In genomic region chr6:53347921-53348435, GRCh38 we compare ENCODE assay signal across 8 cellular contexts. TPM values are rescaled to one million over a fixed set of nuclear protein-coding genes. Genes with fewer than 3 reads are reported as not detected.
DNase-seq lines count a peak whose midpoint lies in the region; ATAC-seq lines count a peak whose summit lies in the region.

No MANE protein-coding gene starts in this region.

- peak; percentile 32 for ATAC-seq in activated CD4-positive, alpha-beta T cell treated with anti-CD3 and anti-CD28 coated beads for 36 hours
- ATAC-seq in HG03039 (IDR thresholded peaks at IDR 0.05; ENCODE audit: unreplicated experiment), result peak; percentile 14

- peaks cover 29% of the 10 kb centered on the region for H3K36me3 Mint-ChIP-seq in activated CD4-positive, alpha-beta T cell treated with anti-CD3 and anti-CD28 coated beads for 36 hours (ENCODE audit: low read depth)

- intact Hi-C loops in activated CD4-positive, alpha-beta T cell treated with anti-CD3 and anti-CD28 coated beads for 36 hours (cut with DNase I, micrococcal nuclease), result loop anchor here (1.0 to 10.0 kb wide), 8 partner anchors 13 to 1063 kb away; partner anchors contain the start of genes FBXO9 (in 1 of the 2), GCLC (in 1 of the 2) and MCM3 (in 1 of the 2)

- H3K4me3 Mint-ChIP-seq in activated CD4-positive, alpha-beta T cell treated with anti-CD3 and anti-CD28 coated beads for 36 hours, result peak overlapping the region; percentile 93

- DNase-seq in activated CD4-positive, alpha-beta T cell treated with anti-CD3 and anti-CD28 coated beads for 36 hours, result peak; percentile 74
- DNase-seq in activated CD4-positive, alpha-beta T cell treated with anti-CD3 and anti-CD28 coated beads for 1 hour, result no peak
- DNase-seq in NCI-H524 (lab: John Stamatoyannopoulos, UW) (peak; percentile 57 to 60), epidermal melanocyte (ENCODE audit: insufficient read length, low spot score) (peak; percentile 30), midbrain (lab: John Stamatoyannopoulos, UW) (peak; percentile 71)
- peak; percentile 48 for DNase-seq in activated CD8-positive, alpha-beta memory T cell treated with anti-CD3 and anti-CD28 coated beads, Interleukin-2, amount 50 U/mL, for 4 hours
- peak in 4 of 6 experiments; percentile 35 to 57 (median 49) for DNase-seq in stimulated activated naive CD4-positive, alpha-beta T cell (lab: John Stamatoyannopoulos, UW)

- H3K4me1 Mint-ChIP-seq in activated CD4-positive, alpha-beta T cell treated with anti-CD3 and anti-CD28 coated beads for 36 hours, result peaks cover 52% of the 10 kb centered on the region

- POLR2A ChIA-PET in activated CD4-positive, alpha-beta T cell treated with anti-CD3 and anti-CD28 coated beads for 36 hours (lab: Charles Lee), result interaction anchor here (0.9 to 1.9 kb wide), 4 partner anchors 11 to 37 kb away, joined by 3 to 11 read pairs (median 6); no protein-coding TSS in a partner anchor

- H3K9me3 Mint-ChIP-seq in activated CD4-positive, alpha-beta T cell treated with anti-CD3 and anti-CD28 coated beads for 36 hours (ENCODE audit: low read depth), result no peaks in the 10 kb centered on the region

- H3K27ac Mint-ChIP-seq in activated CD4-positive, alpha-beta T cell treated with anti-CD3 and anti-CD28 coated beads for 36 hours, result peak overlapping the region; percentile 87

- CTCF ChIA-PET in activated CD4-positive, alpha-beta T cell treated with anti-CD3 and anti-CD28 coated beads for 36 hours (lab: Charles Lee), result interaction anchor here (0.7 to 3.9 kb wide), 7 partner anchors 12 to 984 kb away, joined by 3 to 14 read pairs (median 3); no protein-coding TSS in a partner anchor

- no peaks in the 10 kb centered on the region for H3K27me3 Mint-ChIP-seq in activated CD4-positive, alpha-beta T cell treated with anti-CD3 and anti-CD28 coated beads for 36 hours

RNA-seq across cellular contexts. Expression of gene ELOVL5, which starts 0.8 kb away (rescaled TPM):
- total RNA-seq in activated CD4-positive, alpha-beta T cell treated with anti-CD3 and anti-CD28 coated beads for 36 hours, result 100 to 1,000 TPM in 1 of 2 experiments, 10 to 100 TPM in 1; 98.1 to 106 TPM
